8 cellular contexts compared by ENCODE assay signal in genomic region chr18:47929681-47930085, GRCh38. TPM values are rescaled to one million over a fixed set of nuclear protein-coding genes. Genes with fewer than 3 reads are reported as not detected.
DNase-seq lines count a peak whose midpoint lies in the region; TF ChIP-seq lines count a peak whose summit lies in the region.

No MANE protein-coding gene starts in this region.

- H3K27me3 Mint-ChIP-seq in Caco-2 (ENCODE audit: insufficient read depth, unreplicated experiment) (no peaks in the 10 kb centered on the region), HFFc6 (ENCODE audit: insufficient read depth) (peaks cover 10% of the 10 kb centered on the region)

- no TSS peak for BruUV-seq in Caco-2 (replicated peaks; lab: Mats Ljungman, UMichigan)

- H3K9ac ChIP-seq in adipocyte (ENCODE audit: low read length) = peak overlapping the region; percentile 90
- H3K9ac ChIP-seq in iPS-18a (ENCODE audit: low read length) = peak overlapping the region; percentile 86

- H3K36me3 Mint-ChIP-seq in Caco-2 (ENCODE audit: insufficient read depth, unreplicated experiment) = no peaks in the 10 kb centered on the region
- no peaks in the 10 kb centered on the region for H3K36me3 Mint-ChIP-seq in HFFc6 (ENCODE audit: low read depth)

- H3K27ac ChIP-seq in iPS-18a (ENCODE audit: low read length) (peak overlapping the region; percentile 76), spleen (peak overlapping the region; percentile 97 to 100 (median 99))

- 0 to 1% (median 1%) methylated on average over 10 of the region's 10 CpGs for WGBS in spleen, 5 donors

- CTCF ChIA-PET in Caco-2 (lab: Charles Lee) = interaction anchor here (1.5 kb wide), 1 partner anchor 78 kb away, joined by 5 read pairs; no protein-coding TSS in a partner anchor

- no peak for TF ChIP-seq POLR2A in spleen (IDR thresholded peaks at IDR 0.05)

- no peaks in the 10 kb centered on the region for H3K4me1 Mint-ChIP-seq in Caco-2 (ENCODE audit: low read depth, unreplicated experiment)
- H3K4me1 Mint-ChIP-seq in HFFc6 (ENCODE audit: low read depth) = peaks cover 31% of the 10 kb centered on the region

- H3K27me3 ChIP-seq in Caco-2 (replicated peaks; ENCODE audit: control insufficient read depth, insufficient read depth, low read length) (no peaks in the 10 kb centered on the region), adipocyte (replicated peaks; ENCODE audit: control insufficient read depth, insufficient read depth, low read length) (no peaks in the 10 kb centered on the region), iPS-18a (ENCODE audit: control insufficient read depth, insufficient read depth, low read length) (no peaks in the 10 kb centered on the region), spleen (replicated peaks in 1 of 7) (no peaks in the 10 kb centered on the region)

- intact Hi-C loops in Caco-2 (cut with micrococcal nuclease; ENCODE audit: unreplicated experiment) = loop anchor here (10.0 kb wide), 1 partner anchor 55 kb away; no protein-coding TSS in a partner anchor
- intact Hi-C loops in spleen (cut with DNase I; ENCODE audit: low total_unique reads) = no loop called here

- POLR2A ChIA-PET in Caco-2 (lab: Charles Lee) = interaction anchor here (0.7 kb wide), 1 partner anchor 130 kb away, joined by 7 read pairs; no protein-coding TSS in a partner anchor

- H3K36me3 ChIP-seq in Caco-2 (ENCODE audit: control insufficient read depth, insufficient read depth, low read length) = no peaks in the 10 kb centered on the region
- H3K36me3 ChIP-seq in adipocyte (ENCODE audit: control insufficient read depth, insufficient read depth, low read length, severe bottlenecking) = no peaks in the 10 kb centered on the region
- H3K36me3 ChIP-seq in iPS-18a (ENCODE audit: control insufficient read depth, low read depth, low read length) = no peaks in the 10 kb centered on the region
- H3K36me3 ChIP-seq in spleen = no peaks in the 10 kb centered on the region

- H3K9me3 ChIP-seq in Caco-2 (no peaks in the 10 kb centered on the region), adipocyte (ENCODE audit: control insufficient read depth, low read length) (no peaks in the 10 kb centered on the region), iPS-18a (ENCODE audit: control insufficient read depth, low read depth, low read length) (no peaks in the 10 kb centered on the region), spleen (no peaks in the 10 kb centered on the region)

- DNase-seq in Caco-2 = no peak
- no peak for DNase-seq in HFFc6
- DNase-seq in adipocyte (ENCODE audit: low read depth) = peak; percentile 73
- DNase-seq in spleen = no peak
- DNase-seq in NAMALWA (ENCODE audit: low spot score) = no peak
- DNase-seq in NK-92 treated with Interleukin-12 subunit alpha and Interleukin-12 subunit beta, amount 100 ng/mL, for 24 hours (lab: John Stamatoyannopoulos, UW) = no peak
- DNase-seq in activated CD8-positive, alpha-beta memory T cell treated with anti-CD3 and anti-CD28 coated beads, Interleukin-2, amount 50 U/mL, for 48 hours = no peak

- H3K27ac Mint-ChIP-seq in Caco-2 (ENCODE audit: unreplicated experiment) (peak overlapping the region; percentile 22), HFFc6 (peak overlapping the region; percentile 85)

- 0 out of 2 replicates have a peak, but pooled peaks cover 8% of the 10 kb centered on the region for H3K4me1 ChIP-seq in Caco-2
- peaks cover 35% of the 10 kb centered on the region for H3K4me1 ChIP-seq in adipocyte (ENCODE audit: control insufficient read depth, insufficient read depth, low read length)
- H3K4me1 ChIP-seq in iPS-18a (ENCODE audit: control insufficient read depth, low read depth, low read length) = peaks cover 45% of the 10 kb centered on the region
- peaks cover 22 to 70% (median 48%) of the 10 kb centered on the region in 6 donors for H3K4me1 ChIP-seq in spleen

- no peak for TF ChIP-seq CTCF in Caco-2 (IDR thresholded peaks at IDR 0.05; ENCODE audit: insufficient read depth in 1 of 2, low read depth in 1 of 2, low read length in 1 of 2, severe bottlenecking in 1 of 2, unreplicated experiment in 1 of 2)
- no peak for TF ChIP-seq CTCF in HFFc6 (IDR thresholded peaks at IDR 0.05)
- no peak for TF ChIP-seq CTCF in spleen (IDR thresholded peaks at IDR 0.05 in 8 of 11, conservative IDR thresholded peaks at IDR 0.05 in 3 of 11)

- peak overlapping the region; percentile 75 for H3K4me3 Mint-ChIP-seq in Caco-2 (ENCODE audit: unreplicated experiment)
- H3K4me3 Mint-ChIP-seq in HFFc6 = peak overlapping the region; percentile 93

- H3K9me3 Mint-ChIP-seq in Caco-2 (ENCODE audit: unreplicated experiment) = no peaks in the 10 kb centered on the region
- H3K9me3 Mint-ChIP-seq in HFFc6 = no peaks in the 10 kb centered on the region

- peak overlapping the region; percentile 75 for H3K4me3 ChIP-seq in Caco-2 (ENCODE audit: low read depth, low read length)
- H3K4me3 ChIP-seq in adipocyte (ENCODE audit: low read length) = peak overlapping the region; percentile 86
- peak overlapping the region; percentile 90 for H3K4me3 ChIP-seq in iPS-18a (ENCODE audit: low read length)
- H3K4me3 ChIP-seq in spleen = peak overlapping the region; percentile 75 to 94 (median 84)

RNA-seq across cellular contexts. Expression of gene SMAD2, which starts 0.8 kb away (rescaled TPM):
- 50.9 and 53.5 TPM in 2 replicates for total RNA-seq in Caco-2 (2022)
- total RNA-seq in HFFc6 (2021; fragmentation: NEBNext Ultra II Directional; extraction: Animal tissue kit (Norgen Biotek cat#: 25700)) = 100 to 1,000 TPM in 5 of 6 experiments, 10 to 100 TPM in 1; 99.3 to 116 (median 108) TPM
- total RNA-seq in spleen = 100 to 1,000 TPM in 4 of 7 donors, 10 to 100 TPM in 3; 76.4 to 162 (median 119) TPM
- 10 to 100 TPM; 13.2 to 33.3 (median 21.6) TPM for polyA plus RNA-seq in spleen
